Comparison of ENCODE assay signal across 1 cellular context in the genomic region with DNA sequence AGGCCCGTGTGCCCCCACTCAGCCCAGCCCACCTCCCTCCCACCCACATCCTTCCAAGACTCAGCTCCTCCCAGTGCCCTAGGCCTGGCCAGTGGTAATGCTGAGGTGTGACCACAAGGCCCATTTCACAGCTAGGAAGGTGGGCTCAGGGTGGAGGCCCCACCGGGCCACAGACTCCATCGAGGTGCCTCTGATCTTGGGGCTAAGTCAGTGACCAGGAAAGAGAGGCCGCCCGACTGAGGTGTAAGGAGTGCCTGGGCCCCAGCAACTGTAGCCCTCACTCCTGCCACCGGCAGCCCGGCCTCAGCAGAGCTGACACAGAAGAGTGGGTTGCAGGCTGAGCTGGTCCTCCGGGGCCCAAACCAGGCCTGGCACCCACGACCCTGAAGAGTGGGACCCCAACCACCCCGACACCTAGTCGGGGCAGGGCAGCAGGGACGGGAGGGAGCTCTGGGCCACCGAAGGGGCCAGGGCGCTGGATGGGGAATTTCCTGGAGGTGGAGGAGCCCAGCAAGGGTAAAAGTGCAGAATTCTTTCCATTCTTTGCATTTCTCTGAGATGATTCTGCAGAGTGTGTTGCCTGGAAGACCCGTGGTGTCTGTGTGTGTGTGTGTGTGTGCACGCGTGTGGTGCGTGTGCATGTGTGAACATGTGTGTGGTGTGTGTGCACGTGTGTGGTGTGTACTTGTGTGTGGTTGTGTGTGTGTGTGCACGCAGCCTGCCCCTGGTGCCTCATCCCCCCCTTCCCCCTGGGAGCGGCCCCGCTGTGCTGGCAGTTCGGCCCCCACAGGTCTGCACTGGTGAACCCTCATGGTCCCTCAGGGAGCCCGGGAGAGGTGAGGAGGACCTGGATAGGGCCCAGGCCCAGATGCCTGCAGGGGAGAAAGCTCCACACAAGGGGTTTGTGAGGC.
TF ChIP-seq lines count a peak whose summit lies in the region.

No MANE protein-coding gene starts in this region.

TF ChIP-seq in HepG2, 621 proteins besides CTCF, POLR2A, EP300 and RAD21 (continued from another document and continues in another):
- TF ChIP-seq, protein P1, sequence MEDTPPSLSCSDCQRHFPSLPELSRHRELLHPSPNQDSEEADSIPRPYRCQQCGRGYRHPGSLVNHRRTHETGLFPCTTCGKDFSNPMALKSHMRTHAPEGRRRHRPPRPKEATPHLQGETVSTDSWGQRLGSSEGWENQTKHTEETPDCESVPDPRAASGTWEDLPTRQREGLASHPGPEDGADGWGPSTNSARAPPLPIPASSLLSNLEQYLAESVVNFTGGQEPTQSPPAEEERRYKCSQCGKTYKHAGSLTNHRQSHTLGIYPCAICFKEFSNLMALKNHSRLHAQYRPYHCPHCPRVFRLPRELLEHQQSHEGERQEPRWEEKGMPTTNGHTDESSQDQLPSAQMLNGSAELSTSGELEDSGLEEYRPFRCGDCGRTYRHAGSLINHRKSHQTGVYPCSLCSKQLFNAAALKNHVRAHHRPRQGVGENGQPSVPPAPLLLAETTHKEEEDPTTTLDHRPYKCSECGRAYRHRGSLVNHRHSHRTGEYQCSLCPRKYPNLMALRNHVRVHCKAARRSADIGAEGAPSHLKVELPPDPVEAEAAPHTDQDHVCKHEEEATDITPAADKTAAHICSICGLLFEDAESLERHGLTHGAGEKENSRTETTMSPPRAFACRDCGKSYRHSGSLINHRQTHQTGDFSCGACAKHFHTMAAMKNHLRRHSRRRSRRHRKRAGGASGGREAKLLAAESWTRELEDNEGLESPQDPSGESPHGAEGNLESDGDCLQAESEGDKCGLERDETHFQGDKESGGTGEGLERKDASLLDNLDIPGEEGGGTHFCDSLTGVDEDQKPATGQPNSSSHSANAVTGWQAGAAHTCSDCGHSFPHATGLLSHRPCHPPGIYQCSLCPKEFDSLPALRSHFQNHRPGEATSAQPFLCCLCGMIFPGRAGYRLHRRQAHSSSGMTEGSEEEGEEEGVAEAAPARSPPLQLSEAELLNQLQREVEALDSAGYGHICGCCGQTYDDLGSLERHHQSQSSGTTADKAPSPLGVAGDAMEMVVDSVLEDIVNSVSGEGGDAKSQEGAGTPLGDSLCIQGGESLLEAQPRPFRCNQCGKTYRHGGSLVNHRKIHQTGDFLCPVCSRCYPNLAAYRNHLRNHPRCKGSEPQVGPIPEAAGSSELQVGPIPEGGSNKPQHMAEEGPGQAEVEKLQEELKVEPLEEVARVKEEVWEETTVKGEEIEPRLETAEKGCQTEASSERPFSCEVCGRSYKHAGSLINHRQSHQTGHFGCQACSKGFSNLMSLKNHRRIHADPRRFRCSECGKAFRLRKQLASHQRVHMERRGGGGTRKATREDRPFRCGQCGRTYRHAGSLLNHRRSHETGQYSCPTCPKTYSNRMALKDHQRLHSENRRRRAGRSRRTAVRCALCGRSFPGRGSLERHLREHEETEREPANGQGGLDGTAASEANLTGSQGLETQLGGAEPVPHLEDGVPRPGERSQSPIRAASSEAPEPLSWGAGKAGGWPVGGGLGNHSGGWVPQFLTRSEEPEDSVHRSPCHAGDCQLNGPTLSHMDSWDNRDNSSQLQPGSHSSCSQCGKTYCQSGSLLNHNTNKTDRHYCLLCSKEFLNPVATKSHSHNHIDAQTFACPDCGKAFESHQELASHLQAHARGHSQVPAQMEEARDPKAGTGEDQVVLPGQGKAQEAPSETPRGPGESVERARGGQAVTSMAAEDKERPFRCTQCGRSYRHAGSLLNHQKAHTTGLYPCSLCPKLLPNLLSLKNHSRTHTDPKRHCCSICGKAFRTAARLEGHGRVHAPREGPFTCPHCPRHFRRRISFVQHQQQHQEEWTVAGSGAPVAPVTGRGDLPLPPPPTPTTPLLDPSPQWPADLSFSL (CRISPR knock-in tag; IDR thresholded peaks at IDR 0.05) = peak; percentile 98
- TF ChIP-seq NFIC (IDR thresholded peaks at IDR 0.05; ENCODE audit: low read length) (no peak), ISL2 (CRISPR knock-in tag; IDR thresholded peaks at IDR 0.05) (no peak), ZNF556 (CRISPR knock-in tag; IDR thresholded peaks at IDR 0.05; ENCODE audit: borderline replicate concordance) (peak; percentile 46; the same call in 1 of the 2 replicates), ZBTB42 (CRISPR knock-in tag; IDR thresholded peaks at IDR 0.05) (no peak), ZKSCAN8 (CRISPR knock-in tag; IDR thresholded peaks at IDR 0.05; ENCODE audit: borderline replicate concordance) (0 out of 2 replicates have a peak, but pooled peaks have one; percentile 37), NR2F1 (CRISPR knock-in tag; IDR thresholded peaks at IDR 0.05) (peak in 1 of 2 experiments; percentile 45; a peak in 1 of 4 replicates), KDM1A (CRISPR knock-in tag; IDR thresholded peaks at IDR 0.05) (0 out of 2 replicates have a peak, but pooled peaks have one; percentile 43), ZNF530 (CRISPR knock-in tag; IDR thresholded peaks at IDR 0.05; ENCODE audit: low read depth) (no peak), PHF8 (CRISPR knock-in tag; IDR thresholded peaks at IDR 0.05) (peak; percentile 29; the same call in 1 of the 2 replicates), HMGXB4 (CRISPR knock-in tag; IDR thresholded peaks at IDR 0.05; ENCODE audit: borderline replicate concordance in 1 of 2, low read depth in 1 of 2) (no peak; a peak in 1 of 4 replicates), IKZF5 (CRISPR knock-in tag; IDR thresholded peaks at IDR 0.05) (no peak), ZBTB7B (CRISPR knock-in tag; IDR thresholded peaks at IDR 0.05) (peak; percentile 44; the same call in 1 of the 2 replicates), TGIF2 (CRISPR knock-in tag; IDR thresholded peaks at IDR 0.05) (no peak), TBL1XR1 (IDR thresholded peaks at IDR 0.05; ENCODE audit: borderline replicate concordance, low read length, partially characterized antibody) (peak; percentile 37), NCOR1 (IDR thresholded peaks at IDR 0.05; ENCODE audit: borderline replicate concordance, low read length) (0 out of 2 replicates have a peak, but pooled peaks have one; percentile 25), ZBTB26 (CRISPR knock-in tag; IDR thresholded peaks at IDR 0.05; ENCODE audit: borderline replicate concordance) (no peak)
- TF ChIP-seq, protein P2, sequence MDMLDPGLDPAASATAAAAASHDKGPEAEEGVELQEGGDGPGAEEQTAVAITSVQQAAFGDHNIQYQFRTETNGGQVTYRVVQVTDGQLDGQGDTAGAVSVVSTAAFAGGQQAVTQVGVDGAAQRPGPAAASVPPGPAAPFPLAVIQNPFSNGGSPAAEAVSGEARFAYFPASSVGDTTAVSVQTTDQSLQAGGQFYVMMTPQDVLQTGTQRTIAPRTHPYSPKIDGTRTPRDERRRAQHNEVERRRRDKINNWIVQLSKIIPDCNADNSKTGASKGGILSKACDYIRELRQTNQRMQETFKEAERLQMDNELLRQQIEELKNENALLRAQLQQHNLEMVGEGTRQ (IDR thresholded peaks at IDR 0.05; ENCODE audit: low read depth, low read length) = no peak
- TF ChIP-seq, protein P2 (CRISPR knock-in tag; IDR thresholded peaks at IDR 0.05; ENCODE audit: borderline replicate concordance) = no peak
- TF ChIP-seq, protein P3, sequence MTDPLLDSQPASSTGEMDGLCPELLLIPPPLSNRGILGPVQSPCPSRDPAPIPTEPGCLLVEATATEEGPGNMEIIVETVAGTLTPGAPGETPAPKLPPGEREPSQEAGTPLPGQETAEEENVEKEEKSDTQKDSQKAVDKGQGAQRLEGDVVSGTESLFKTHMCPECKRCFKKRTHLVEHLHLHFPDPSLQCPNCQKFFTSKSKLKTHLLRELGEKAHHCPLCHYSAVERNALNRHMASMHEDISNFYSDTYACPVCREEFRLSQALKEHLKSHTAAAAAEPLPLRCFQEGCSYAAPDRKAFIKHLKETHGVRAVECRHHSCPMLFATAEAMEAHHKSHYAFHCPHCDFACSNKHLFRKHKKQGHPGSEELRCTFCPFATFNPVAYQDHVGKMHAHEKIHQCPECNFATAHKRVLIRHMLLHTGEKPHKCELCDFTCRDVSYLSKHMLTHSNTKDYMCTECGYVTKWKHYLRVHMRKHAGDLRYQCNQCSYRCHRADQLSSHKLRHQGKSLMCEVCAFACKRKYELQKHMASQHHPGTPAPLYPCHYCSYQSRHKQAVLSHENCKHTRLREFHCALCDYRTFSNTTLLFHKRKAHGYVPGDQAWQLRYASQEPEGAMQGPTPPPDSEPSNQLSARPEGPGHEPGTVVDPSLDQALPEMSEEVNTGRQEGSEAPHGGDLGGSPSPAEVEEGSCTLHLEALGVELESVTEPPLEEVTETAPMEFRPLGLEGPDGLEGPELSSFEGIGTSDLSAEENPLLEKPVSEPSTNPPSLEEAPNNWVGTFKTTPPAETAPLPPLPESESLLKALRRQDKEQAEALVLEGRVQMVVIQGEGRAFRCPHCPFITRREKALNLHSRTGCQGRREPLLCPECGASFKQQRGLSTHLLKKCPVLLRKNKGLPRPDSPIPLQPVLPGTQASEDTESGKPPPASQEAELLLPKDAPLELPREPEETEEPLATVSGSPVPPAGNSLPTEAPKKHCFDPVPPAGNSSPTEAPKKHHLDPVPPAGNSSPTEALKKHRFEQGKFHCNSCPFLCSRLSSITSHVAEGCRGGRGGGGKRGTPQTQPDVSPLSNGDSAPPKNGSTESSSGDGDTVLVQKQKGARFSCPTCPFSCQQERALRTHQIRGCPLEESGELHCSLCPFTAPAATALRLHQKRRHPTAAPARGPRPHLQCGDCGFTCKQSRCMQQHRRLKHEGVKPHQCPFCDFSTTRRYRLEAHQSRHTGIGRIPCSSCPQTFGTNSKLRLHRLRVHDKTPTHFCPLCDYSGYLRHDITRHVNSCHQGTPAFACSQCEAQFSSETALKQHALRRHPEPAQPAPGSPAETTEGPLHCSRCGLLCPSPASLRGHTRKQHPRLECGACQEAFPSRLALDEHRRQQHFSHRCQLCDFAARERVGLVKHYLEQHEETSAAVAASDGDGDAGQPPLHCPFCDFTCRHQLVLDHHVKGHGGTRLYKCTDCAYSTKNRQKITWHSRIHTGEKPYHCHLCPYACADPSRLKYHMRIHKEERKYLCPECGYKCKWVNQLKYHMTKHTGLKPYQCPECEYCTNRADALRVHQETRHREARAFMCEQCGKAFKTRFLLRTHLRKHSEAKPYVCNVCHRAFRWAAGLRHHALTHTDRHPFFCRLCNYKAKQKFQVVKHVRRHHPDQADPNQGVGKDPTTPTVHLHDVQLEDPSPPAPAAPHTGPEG (CRISPR knock-in tag; IDR thresholded peaks at IDR 0.05) = peak; percentile 54; the same call in 1 of the 2 replicates
- TF ChIP-seq, protein P4, sequence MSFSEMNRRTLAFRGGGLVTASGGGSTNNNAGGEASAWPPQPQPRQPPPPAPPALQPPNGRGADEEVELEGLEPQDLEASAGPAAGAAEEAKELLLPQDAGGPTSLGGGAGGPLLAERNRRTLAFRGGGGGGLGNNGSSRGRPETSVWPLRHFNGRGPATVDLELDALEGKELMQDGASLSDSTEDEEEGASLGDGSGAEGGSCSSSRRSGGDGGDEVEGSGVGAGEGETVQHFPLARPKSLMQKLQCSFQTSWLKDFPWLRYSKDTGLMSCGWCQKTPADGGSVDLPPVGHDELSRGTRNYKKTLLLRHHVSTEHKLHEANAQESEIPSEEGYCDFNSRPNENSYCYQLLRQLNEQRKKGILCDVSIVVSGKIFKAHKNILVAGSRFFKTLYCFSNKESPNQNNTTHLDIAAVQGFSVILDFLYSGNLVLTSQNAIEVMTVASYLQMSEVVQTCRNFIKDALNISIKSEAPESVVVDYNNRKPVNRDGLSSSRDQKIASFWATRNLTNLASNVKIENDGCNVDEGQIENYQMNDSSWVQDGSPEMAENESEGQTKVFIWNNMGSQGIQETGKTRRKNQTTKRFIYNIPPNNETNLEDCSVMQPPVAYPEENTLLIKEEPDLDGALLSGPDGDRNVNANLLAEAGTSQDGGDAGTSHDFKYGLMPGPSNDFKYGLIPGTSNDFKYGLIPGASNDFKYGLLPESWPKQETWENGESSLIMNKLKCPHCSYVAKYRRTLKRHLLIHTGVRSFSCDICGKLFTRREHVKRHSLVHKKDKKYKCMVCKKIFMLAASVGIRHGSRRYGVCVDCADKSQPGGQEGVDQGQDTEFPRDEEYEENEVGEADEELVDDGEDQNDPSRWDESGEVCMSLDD (CRISPR knock-in tag; IDR thresholded peaks at IDR 0.05; ENCODE audit: borderline replicate concordance) = no peak
- TF ChIP-seq, protein P5, sequence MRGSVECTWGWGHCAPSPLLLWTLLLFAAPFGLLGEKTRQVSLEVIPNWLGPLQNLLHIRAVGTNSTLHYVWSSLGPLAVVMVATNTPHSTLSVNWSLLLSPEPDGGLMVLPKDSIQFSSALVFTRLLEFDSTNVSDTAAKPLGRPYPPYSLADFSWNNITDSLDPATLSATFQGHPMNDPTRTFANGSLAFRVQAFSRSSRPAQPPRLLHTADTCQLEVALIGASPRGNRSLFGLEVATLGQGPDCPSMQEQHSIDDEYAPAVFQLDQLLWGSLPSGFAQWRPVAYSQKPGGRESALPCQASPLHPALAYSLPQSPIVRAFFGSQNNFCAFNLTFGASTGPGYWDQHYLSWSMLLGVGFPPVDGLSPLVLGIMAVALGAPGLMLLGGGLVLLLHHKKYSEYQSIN (CRISPR knock-in tag; IDR thresholded peaks at IDR 0.05; ENCODE audit: borderline replicate concordance) = no peak
